In the genomic region with DNA sequence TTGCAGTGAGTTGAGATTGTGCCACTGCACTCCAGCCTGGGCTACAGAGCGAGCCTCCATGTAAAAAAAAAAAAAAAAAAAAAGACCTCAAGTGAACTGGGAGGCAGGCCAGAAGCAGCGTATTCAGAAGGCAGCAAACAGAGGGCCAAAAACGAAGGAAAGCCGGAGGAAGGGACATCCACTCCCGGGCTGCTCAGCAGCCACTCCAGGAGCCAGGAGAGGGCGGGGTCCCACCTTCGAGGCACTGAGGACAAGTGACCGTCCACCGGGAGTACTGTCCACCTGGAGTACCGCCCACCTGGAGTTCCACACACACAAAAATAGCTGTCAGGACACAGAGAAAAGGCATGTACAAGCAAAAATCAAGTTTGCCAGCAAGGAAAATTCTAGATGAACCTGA, we compare ENCODE assay signal across 9 cellular contexts. TPM values are rescaled to one million over a fixed set of nuclear protein-coding genes. Genes with fewer than 3 reads are reported as not detected.
DNase-seq lines count a peak whose midpoint lies in the region; ATAC-seq and TF ChIP-seq lines count a peak whose summit lies in the region.
"Had no signal": no experiment of that assay in that cellular context is flagged by ENCODE, and none has a peak within 500 bp of the region (broad histone marks: within the 10 kb centered on the region; RNA-seq: fewer than 3 reads in every experiment).

No MANE protein-coding gene starts in this region.

- peaks cover 36% of the 10 kb centered on the region for H3K4me1 Mint-ChIP-seq in stimulated activated naive CD8-positive, alpha-beta T cell treated with anti-CD3 and anti-CD28 coated beads, Interleukin-15, Interleukin-2, amounts not matched to agents 100 ng/mL and 50 ng/mL, for 24 hours (ENCODE audit: low read depth)
- peaks cover 56% of the 10 kb centered on the region for H3K4me1 Mint-ChIP-seq in osteocyte (ENCODE audit: unreplicated experiment)

- H3K4me1 ChIP-seq in fibroblast of lung (ENCODE audit: control insufficient read depth, extremely low read depth, insufficient read depth, low read length) (peaks cover 6% of the 10 kb centered on the region), vagina (peaks cover 97% of the 10 kb centered on the region)

- H3K4me3 Mint-ChIP-seq in stimulated activated naive CD8-positive, alpha-beta T cell treated with anti-CD3 and anti-CD28 coated beads, Interleukin-15, Interleukin-2, amounts not matched to agents 100 ng/mL and 50 ng/mL, for 24 hours, result no peak overlapping the region
- H3K4me3 Mint-ChIP-seq in osteocyte (ENCODE audit: unreplicated experiment), result no peak overlapping the region

- H3K9ac ChIP-seq in fibroblast of lung (ENCODE audit: insufficient read depth, low read length), result no peak overlapping the region

- peaks cover 13% of the 10 kb centered on the region for H3K36me3 Mint-ChIP-seq in stimulated activated naive CD8-positive, alpha-beta T cell treated with anti-CD3 and anti-CD28 coated beads, Interleukin-15, Interleukin-2, amounts not matched to agents 100 ng/mL and 50 ng/mL, for 24 hours (ENCODE audit: low read depth)
- H3K36me3 Mint-ChIP-seq in osteocyte (ENCODE audit: unreplicated experiment), result no peaks in the 10 kb centered on the region

- intact Hi-C loops in vagina (cut with DNase I), result loop anchor here (10.0 kb wide), 1 partner anchor 211 kb away; no protein-coding TSS in a partner anchor

- TF ChIP-seq CTCF in fibroblast of lung (conservative IDR thresholded peaks at IDR 0.05 in 1 of 2, IDR thresholded peaks at IDR 0.05 in 1 of 2; ENCODE audit: low read depth in 1 of 2, low read length in 2 of 2) (no peak), osteocyte (IDR thresholded peaks at IDR 0.05) (no peak), vagina (IDR thresholded peaks at IDR 0.05) (no peak)

- peak overlapping the region; percentile 8 for H3K27ac Mint-ChIP-seq in stimulated activated naive CD8-positive, alpha-beta T cell treated with anti-CD3 and anti-CD28 coated beads, Interleukin-15, Interleukin-2, amounts not matched to agents 100 ng/mL and 50 ng/mL, for 24 hours
- H3K27ac Mint-ChIP-seq in osteocyte (ENCODE audit: unreplicated experiment), result peak overlapping the region; percentile 59

- no peaks in the 10 kb centered on the region for H3K9me3 Mint-ChIP-seq in stimulated activated naive CD8-positive, alpha-beta T cell treated with anti-CD3 and anti-CD28 coated beads, Interleukin-15, Interleukin-2, amounts not matched to agents 100 ng/mL and 50 ng/mL, for 24 hours
- H3K9me3 Mint-ChIP-seq in osteocyte (ENCODE audit: unreplicated experiment), result no peaks in the 10 kb centered on the region

- H3K27me3 ChIP-seq in fibroblast of lung (ENCODE audit: control insufficient read depth, insufficient read depth, low read length) (no peaks in the 10 kb centered on the region), vagina (no peaks in the 10 kb centered on the region)

- H3K27me3 Mint-ChIP-seq in stimulated activated naive CD8-positive, alpha-beta T cell treated with anti-CD3 and anti-CD28 coated beads, Interleukin-15, Interleukin-2, amounts not matched to agents 100 ng/mL and 50 ng/mL, for 24 hours, result no peaks in the 10 kb centered on the region
- H3K27me3 Mint-ChIP-seq in osteocyte (ENCODE audit: unreplicated experiment), result no peaks in the 10 kb centered on the region

- H3K36me3 ChIP-seq in fibroblast of lung (ENCODE audit: control insufficient read depth, insufficient read depth, low read length) (peaks cover 2% of the 10 kb centered on the region), vagina (peaks cover 0 to 7% of the 10 kb centered on the region in 2 donors)

- H3K9me3 ChIP-seq in fibroblast of lung (ENCODE audit: control insufficient read depth, insufficient read depth, low read depth, low read length) (no peaks in the 10 kb centered on the region), vagina (no peaks in the 10 kb centered on the region)

- H3K4me2 ChIP-seq in fibroblast of lung (ENCODE audit: extremely low read depth, insufficient read depth, low read length), result peak overlapping the region; percentile 25

- peaks cover 70% of the 10 kb centered on the region for H3K79me2 ChIP-seq in fibroblast of lung (ENCODE audit: control insufficient read depth, insufficient read depth, low read length)

- H3K27ac ChIP-seq in fibroblast of lung (ENCODE audit: insufficient read depth, low read length) (peak overlapping the region; percentile 10), vagina (peak overlapping the region; percentile 63)

- ATAC-seq in stimulated activated naive CD8-positive, alpha-beta T cell treated with anti-CD3 and anti-CD28 coated beads, Interleukin-15, Interleukin-2, amounts not matched to agents 100 U/mL and 50 U/mL, for 24 hours, result no peak
- no peak for ATAC-seq in GM19324 (IDR thresholded peaks at IDR 0.05; ENCODE audit: low FRiP score, unreplicated experiment)

- peaks cover 1% of the 10 kb centered on the region for H4K20me1 ChIP-seq in fibroblast of lung (ENCODE audit: control insufficient read depth, extremely low read depth, insufficient read depth, low read length)

- H3K4me3 ChIP-seq in fibroblast of lung (replicated peaks in 1 of 4; ENCODE audit: control extremely low read depth in 1 of 4, insufficient read depth in 1 of 4, low read depth in 3 of 4, low read length in 4 of 4) (no peak overlapping the region), vagina (no peak overlapping the region)

- no peak for TF ChIP-seq POLR2A in vagina (IDR thresholded peaks at IDR 0.05)

- DNase-seq in stimulated activated naive CD8-positive, alpha-beta T cell treated with anti-CD3 and anti-CD28 coated beads, Interleukin-15, Interleukin-2, amounts not matched to agents 100 U/mL and 50 U/mL, for 24 hours, result no peak
- DNase-seq in fibroblast of lung (ENCODE audit: low read depth in 2 of 2), result peak; percentile 20 to 44
- DNase-seq in osteocyte (ENCODE audit: extremely low spot score, unreplicated experiment), result peak; percentile 68
- DNase-seq in vagina (ENCODE audit: extremely low spot score in 2 of 2), result peak in 1 of 2 donors; percentile 77
- no peak for DNase-seq in COLO668 (lab: John Stamatoyannopoulos, UW; ENCODE audit: unreplicated experiment)
- DNase-seq in NCI-H510A treated with DMSO at 0.1 percent for 48 hours (lab: John Stamatoyannopoulos, UW), result no peak
- DNase-seq: NCI-H146 had no signal

- H2AFZ ChIP-seq in fibroblast of lung (ENCODE audit: low read length), result no peak overlapping the region

RNA-seq across cellular contexts. Expression of gene TOLLIP, which starts 5.5 kb away (rescaled TPM):
- total RNA-seq in fibroblast of lung, result 21.8 and 28.4 TPM in 2 replicates
- polyA plus RNA-seq in fibroblast of lung, result 34.6 and 40.4 TPM in 2 replicates
- polyA plus RNA-seq in fibroblast of lung (2012), result 46.5 and 52.3 TPM in 2 replicates
- 48.8 and 123 TPM in 2 replicates for polyA minus RNA-seq in fibroblast of lung (ENCODE audit: low replicate concordance)
- total RNA-seq in osteocyte, result 63.2 and 71.6 TPM in 2 replicates
- total RNA-seq in vagina, result 52.5 TPM

Comparison
In these comparisons a context has a peak if more than half of its experiments do, and no peak if none do; other contexts are left out.
1. DNase-seq: peak in fibroblast of lung (2 of 2) and osteocyte (single experiment); none in stimulated activated naive CD8-positive, alpha-beta T cell treated with anti-CD3 and anti-CD28 coated beads, Interleukin-15, Interleukin-2, amounts not matched to agents 100 U/mL and 50 U/mL, for 24 hours (single experiment), COLO668 (single experiment) and NCI-H510A treated with DMSO at 0.1 percent for 48 hours (single experiment).